Comparison of ENCODE assay signal across 20 cellular contexts in the genomic region with DNA sequence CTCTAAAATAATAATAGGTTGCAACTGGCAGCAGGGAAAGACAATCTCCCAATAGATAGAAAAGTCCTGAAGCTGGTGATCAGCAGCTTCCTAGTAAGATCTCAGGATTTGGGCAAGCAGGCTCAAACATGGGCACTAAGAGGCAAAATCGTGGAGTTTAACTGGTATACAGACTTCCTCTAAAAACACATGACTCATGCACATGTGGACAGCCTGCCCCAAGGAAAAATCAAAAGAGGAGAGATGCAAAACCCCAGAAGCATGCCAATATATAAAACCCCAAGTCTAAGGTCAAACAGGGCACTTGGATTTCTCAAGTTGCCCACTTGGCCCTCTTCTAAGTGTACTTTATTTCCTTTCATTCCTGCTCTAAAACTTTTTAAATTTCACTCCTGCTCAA.
"Had no signal": no experiment of that assay in that cellular context is flagged by ENCODE, and none has a peak within 500 bp of the region (broad histone marks: within the 10 kb centered on the region; RNA-seq: fewer than 3 reads in every experiment).

No MANE protein-coding gene starts in this region.

- H3K27me3 ChIP-seq: body of pancreas, pancreas, right lobe of liver, upper lobe of right lung had no signal

- H3K4me1 ChIP-seq: body of pancreas, pancreas, right lobe of liver, upper lobe of right lung had no signal

- FAIRE-seq: colon, frontal cortex, pancreas had no signal

- H3K36me3 ChIP-seq: pancreas, right lobe of liver, upper lobe of right lung had no signal

- ATAC-seq: activated CD8-positive, alpha-beta T cell treated with anti-CD3 and anti-CD28 coated beads for 36 hours; activated T-helper 17 cell treated with anti-CD3 and anti-CD28 coated beads, Interleukin-2, amount 50 U/mL, for 72 hours; body of pancreas; left ventricle myocardium superior; naive thymus-derived CD8-positive, alpha-beta T cell; pancreas; right lobe of liver; stimulated activated memory B cell treated with anti-CD40 and anti-IgM and Interleukin-4, amounts not matched to agents 10 μg/mL and 1 μg/mL and 100 μg/mL, for 72 hours; upper lobe of right lung had no signal

- H3K27ac ChIP-seq: body of pancreas, pancreas, right lobe of liver, upper lobe of right lung had no signal

- H3K9me3 ChIP-seq: body of pancreas, pancreas, right lobe of liver, SK-N-SH, upper lobe of right lung had no signal

- H3K4me2 ChIP-seq: SK-N-SH, smooth muscle cell had no signal

- DNase-seq: activated B cell treated with CpG ODN at 0.5 μM for 24 hours; activated CD4-positive, alpha-beta T cell treated with anti-CD3 and anti-CD28 coated beads, Interleukin-2, amount 10 ng/mL, durations not matched to agents 24 days and 14 days; activated CD8-positive, alpha-beta T cell treated with anti-CD3 and anti-CD28 coated beads for 36 hours; activated naive CD4-positive, alpha-beta T cell treated with Interleukin-2 at 50 U/mL for 16 hours; activated T-cell treated with anti-CD3 and anti-CD28 coated beads, Interleukin-2, amount 50 U/mL, for 1 hour; body of pancreas; caudate nucleus; left ventricle myocardium superior; mesenchymal stem cell; naive thymus-derived CD8-positive, alpha-beta T cell; pancreas; right lobe of liver; SK-N-SH; stimulated activated CD4-positive, alpha-beta T cell treated with anti-CD3 and anti-CD28 coated beads, Interleukin-4, amount 100 ng/mL, for 4 hours; upper lobe of right lung had no signal

- H3K4me3 ChIP-seq: body of pancreas, pancreas, right lobe of liver, smooth muscle cell, upper lobe of right lung had no signal

- H3K9ac ChIP-seq: SK-N-SH had no signal
